In genomic region chr18:67417864-67418523, GRCh38 we compare ENCODE assay signal across 8 cellular contexts.
DNase-seq lines count a peak whose midpoint lies in the region; ATAC-seq and TF ChIP-seq lines count a peak whose summit lies in the region.

No MANE protein-coding gene starts in this region.

- H3K79me2 ChIP-seq in mesendoderm (ENCODE audit: control insufficient read depth, insufficient read depth, low read length), result no peaks in the 10 kb centered on the region

- H3K79me1 ChIP-seq in mesendoderm (ENCODE audit: low read length), result no peaks in the 10 kb centered on the region

- no peak overlapping the region for H2BK5ac ChIP-seq in mesendoderm (ENCODE audit: low read length)

- no peak overlapping the region for H2BK120ac ChIP-seq in mesendoderm (ENCODE audit: low read depth, low read length)

- peak; percentile 4 for DNase-seq in activated CD4-positive, alpha-beta T cell treated with anti-CD3 and anti-CD28 coated beads for 48 hours
- DNase-seq in activated CD4-positive, alpha-beta T cell treated with anti-CD3 and anti-CD28 coated beads for 1 hour, result no peak
- DNase-seq in NCI-H2107 treated with DMSO at 0.1 percent for 48 hours (lab: John Stamatoyannopoulos, UW; ENCODE audit: unreplicated experiment), result peak; percentile 56
- peak; percentile 63 for DNase-seq in adipocyte (ENCODE audit: low read depth)
- no peak for DNase-seq in mesendoderm
- no peak for DNase-seq in effector CD8-positive, alpha-beta T cell (lab: John Stamatoyannopoulos, UW)

- no peak overlapping the region for H3K4ac ChIP-seq in mesendoderm (ENCODE audit: low read depth, low read length)

- no peak overlapping the region for H2AK5ac ChIP-seq in mesendoderm (ENCODE audit: low read length)

- H3K27ac ChIP-seq in liver (ENCODE audit: low read depth in 1 of 2, low read length in 2 of 2), result peak overlapping the region; percentile 16 to 34
- H3K27ac ChIP-seq in mesendoderm (ENCODE audit: low read depth, low read length), result no peak overlapping the region

- H3K18ac ChIP-seq in mesendoderm (ENCODE audit: low read length), result no peak overlapping the region

- no peak for TF ChIP-seq RAD21 in liver (IDR thresholded peaks at IDR 0.05)

- no peak for TF ChIP-seq CTCF in liver (IDR thresholded peaks at IDR 0.05; ENCODE audit: low read depth, low read length, missing input control)

- no peaks in the 10 kb centered on the region for H3K9me3 ChIP-seq in adipocyte (ENCODE audit: control insufficient read depth, low read length)
- no peaks in the 10 kb centered on the region for H3K9me3 ChIP-seq in liver (ENCODE audit: control insufficient read depth in 4 of 4, low read length in 3 of 4)

- peak overlapping the region; percentile 75 for H3K4me3 ChIP-seq in adipocyte (ENCODE audit: low read length)
- peak overlapping the region; percentile 33 to 59 (median 40) for H3K4me3 ChIP-seq in liver (ENCODE audit: low read depth in 1 of 3, low read length in 3 of 3)
- no peak overlapping the region for H3K4me3 ChIP-seq in mesendoderm (ENCODE audit: low read length)

- no peak overlapping the region for H3K56ac ChIP-seq in mesendoderm (ENCODE audit: low read length)

- no peak overlapping the region for H4K5ac ChIP-seq in mesendoderm (ENCODE audit: low read length)

- H3K4me2 ChIP-seq in mesendoderm (ENCODE audit: low read length), result no peak overlapping the region

- H3K36me3 ChIP-seq in adipocyte (ENCODE audit: control insufficient read depth, insufficient read depth, low read length, severe bottlenecking) (no peaks in the 10 kb centered on the region), liver (ENCODE audit: control insufficient read depth in 4 of 4, insufficient read depth in 3 of 4, low read depth in 1 of 4, low read length in 3 of 4) (no peaks in the 10 kb centered on the region), mesendoderm (ENCODE audit: control insufficient read depth, insufficient read depth, low read length) (no peaks in the 10 kb centered on the region)

- peaks cover 5% of the 10 kb centered on the region for H3K4me1 ChIP-seq in adipocyte (ENCODE audit: control insufficient read depth, insufficient read depth, low read length)
- H3K4me1 ChIP-seq in liver (ENCODE audit: control insufficient read depth in 4 of 4, insufficient read depth in 4 of 4, low read length in 3 of 4), result peaks cover 0 to 3% (median 0%) of the 10 kb centered on the region in 4 donors
- H3K4me1 ChIP-seq in mesendoderm (ENCODE audit: control insufficient read depth, low read depth, low read length), result no peaks in the 10 kb centered on the region

- H3K27me3 ChIP-seq in adipocyte (replicated peaks; ENCODE audit: control insufficient read depth, insufficient read depth, low read length), result no peaks in the 10 kb centered on the region
- no peaks in the 10 kb centered on the region for H3K27me3 ChIP-seq in liver (ENCODE audit: control insufficient read depth in 4 of 4, insufficient read depth in 4 of 4, low read length in 3 of 4)
- no peaks in the 10 kb centered on the region for H3K27me3 ChIP-seq in mesendoderm (ENCODE audit: insufficient read depth, low read length, poor library complexity)

- 57% methylated on average over 6 of the region's 6 CpGs for WGBS in liver
- no CpG with 5 or more reads among the region's 6 CpGs for WGBS in mesendoderm (ENCODE audit: extremely low coverage, insufficient coverage, low lambda C conversion rate)

- H2BK15ac ChIP-seq in mesendoderm (replicated peaks; ENCODE audit: low read depth), result no peak overlapping the region

- ATAC-seq in HG02678 (IDR thresholded peaks at IDR 0.05; ENCODE audit: unreplicated experiment), result peak; percentile 97

- no peak overlapping the region for H3K23ac ChIP-seq in mesendoderm (ENCODE audit: low read length)

- H4K8ac ChIP-seq in mesendoderm (ENCODE audit: low read depth, low read length), result no peak overlapping the region

- H3K9ac ChIP-seq in adipocyte (ENCODE audit: low read length) (peak overlapping the region; percentile 79), liver (ENCODE audit: low read depth in 1 of 2, low read length in 2 of 2) (peak overlapping the region in 1 of 2 donors; percentile 53), mesendoderm (ENCODE audit: low read length) (no peak overlapping the region)

TF ChIP-seq in liver, 16 proteins besides CTCF, POLR2A, EP300 and RAD21:
- TF ChIP-seq SP1 (IDR thresholded peaks at IDR 0.05), result peak; percentile 8
- TF ChIP-seq FOXA2 (IDR thresholded peaks at IDR 0.05), result no peak
- no peak for TF ChIP-seq GABPA (IDR thresholded peaks at IDR 0.05 in 1 of 2, conservative IDR thresholded peaks at IDR 0.05 in 1 of 2)
- TF ChIP-seq FOXA1 (IDR thresholded peaks at IDR 0.05), result no peak

Comparison
In these comparisons a context has a peak if more than half of its experiments do, and no peak if none do; other contexts are left out.
1. DNase-seq: peak in activated CD4-positive, alpha-beta T cell treated with anti-CD3 and anti-CD28 coated beads for 48 hours (single experiment), NCI-H2107 treated with DMSO at 0.1 percent for 48 hours (single experiment) and adipocyte (single experiment); none in activated CD4-positive, alpha-beta T cell treated with anti-CD3 and anti-CD28 coated beads for 1 hour (single experiment), mesendoderm (single experiment) and effector CD8-positive, alpha-beta T cell (single experiment).